In the genomic region with DNA sequence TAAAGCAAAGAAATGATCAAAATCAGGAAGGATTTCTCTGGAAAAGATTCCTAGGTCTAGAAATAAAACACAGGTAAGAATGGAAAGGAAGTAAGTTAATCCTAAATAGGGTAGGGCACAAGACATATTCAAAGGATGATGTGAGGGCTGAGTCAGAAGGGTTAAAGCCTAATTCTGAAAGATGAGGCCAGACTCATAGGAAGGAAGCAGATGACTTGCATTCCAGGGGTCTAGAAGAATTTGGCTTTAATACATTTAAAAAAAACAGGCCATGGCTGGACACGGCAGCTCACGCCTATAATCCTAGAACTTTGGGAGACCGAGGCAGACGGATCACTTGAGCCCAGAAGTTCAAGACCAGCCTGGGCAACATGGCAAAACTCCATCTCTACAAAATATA, we compare ENCODE assay signal across 1 cellular context.
TF ChIP-seq lines count a peak whose summit lies in the region.

No MANE protein-coding gene starts in this region.

TF ChIP-seq in HepG2, 621 proteins besides CTCF, POLR2A, EP300 and RAD21 (continued from another document):
- TF ChIP-seq, protein P1, sequence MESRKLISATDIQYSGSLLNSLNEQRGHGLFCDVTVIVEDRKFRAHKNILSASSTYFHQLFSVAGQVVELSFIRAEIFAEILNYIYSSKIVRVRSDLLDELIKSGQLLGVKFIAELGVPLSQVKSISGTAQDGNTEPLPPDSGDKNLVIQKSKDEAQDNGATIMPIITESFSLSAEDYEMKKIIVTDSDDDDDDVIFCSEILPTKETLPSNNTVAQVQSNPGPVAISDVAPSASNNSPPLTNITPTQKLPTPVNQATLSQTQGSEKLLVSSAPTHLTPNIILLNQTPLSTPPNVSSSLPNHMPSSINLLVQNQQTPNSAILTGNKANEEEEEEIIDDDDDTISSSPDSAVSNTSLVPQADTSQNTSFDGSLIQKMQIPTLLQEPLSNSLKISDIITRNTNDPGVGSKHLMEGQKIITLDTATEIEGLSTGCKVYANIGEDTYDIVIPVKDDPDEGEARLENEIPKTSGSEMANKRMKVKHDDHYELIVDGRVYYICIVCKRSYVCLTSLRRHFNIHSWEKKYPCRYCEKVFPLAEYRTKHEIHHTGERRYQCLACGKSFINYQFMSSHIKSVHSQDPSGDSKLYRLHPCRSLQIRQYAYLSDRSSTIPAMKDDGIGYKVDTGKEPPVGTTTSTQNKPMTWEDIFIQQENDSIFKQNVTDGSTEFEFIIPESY (CRISPR knock-in tag; IDR thresholded peaks at IDR 0.05) = no peak
- TF ChIP-seq ZNF3 (CRISPR knock-in tag; IDR thresholded peaks at IDR 0.05) = no peak
- no peak for TF ChIP-seq PTBP1 (IDR thresholded peaks at IDR 0.05; ENCODE audit: low read depth, low read length, poor library complexity, severe bottlenecking)
TF ChIP-seq in HepG2: peak in this region for 0.
